In genomic region chr5:1503301-1504243, GRCh38 we compare ENCODE assay signal across 8 cellular contexts. TPM values are rescaled to one million over a fixed set of nuclear protein-coding genes. Genes with fewer than 3 reads are reported as not detected.
DNase-seq lines count a peak whose midpoint lies in the region; ATAC-seq, FAIRE-seq and TF ChIP-seq lines count a peak whose summit lies in the region.

No MANE protein-coding gene starts in this region.

- no peaks in the 10 kb centered on the region for H3K27me3 Mint-ChIP-seq in activated T-cell treated with anti-CD3 and anti-CD28 coated beads, Interleukin-2, amount 50 U/mL, for 4 hours (ENCODE audit: low read depth)
- H3K27me3 Mint-ChIP-seq in MCF 10A (ENCODE audit: insufficient read depth, unreplicated experiment): no peaks in the 10 kb centered on the region

- H3K27me3 ChIP-seq in endothelial cell of umbilical vein (ENCODE audit: control insufficient read depth in 2 of 2, insufficient read depth in 2 of 2, low read length in 2 of 2): no peaks in the 10 kb centered on the region
- H3K27me3 ChIP-seq in spleen (replicated peaks in 1 of 7): no peaks in the 10 kb centered on the region

- peak overlapping the region; percentile 66 for H3K4me3 Mint-ChIP-seq in activated T-cell treated with anti-CD3 and anti-CD28 coated beads, Interleukin-2, amount 50 U/mL, for 4 hours
- H3K4me3 Mint-ChIP-seq in MCF 10A (ENCODE audit: unreplicated experiment): no peak overlapping the region

- H3K4me2 ChIP-seq in endothelial cell of umbilical vein (ENCODE audit: insufficient read depth, low read length): no peak overlapping the region

- intact Hi-C loops in endothelial cell of umbilical vein (cut with micrococcal nuclease): no loop called here
- intact Hi-C loops in spleen (cut with DNase I; ENCODE audit: low total_unique reads): no loop called here
- intact Hi-C loops in MCF 10A (cut with micrococcal nuclease): no loop called here

- 9 to 18% (median 13%) methylated on average over 20 of the region's 20 CpGs for WGBS in spleen, 5 donors

- no peak overlapping the region for H2AFZ ChIP-seq in endothelial cell of umbilical vein (ENCODE audit: low read depth, low read length)

- CTCF ChIA-PET in endothelial cell of umbilical vein (lab: Charles Lee): interaction anchor here (1.1 to 2.2 kb wide), 6 partner anchors 12 to 141 kb away, joined by 3 to 7 read pairs (median 3); no protein-coding TSS in a partner anchor
- CTCF ChIA-PET in MCF 10A (lab: Yijun Ruan, JAX): interaction anchor here (0.8 to 1.2 kb wide), 2 partner anchors 35 to 336 kb away, joined by 3 to 5 read pairs; no protein-coding TSS in a partner anchor

- DNase-seq in activated T-cell treated with anti-CD3 and anti-CD28 coated beads, Interleukin-2, amount 50 U/mL, for 4 hours: no peak
- DNase-seq in activated T-cell treated with anti-CD3 and anti-CD28 coated beads for 4 hours (no peak), Kasumi-1 (lab: John Stamatoyannopoulos, UW) (peak; percentile 83 to 84), endothelial cell of umbilical vein (ENCODE audit: low read depth, low spot score) (peak; percentile 24), spleen (peak; percentile 95), MCF 10A (ENCODE audit: unreplicated experiment) (no peak), NCI-H187 treated with DMSO at 0.1 percent for 48 hours (lab: John Stamatoyannopoulos, UW) (no peak)
- no peak for DNase-seq in stimulated activated CD4-positive, alpha-beta T cell treated with anti-CD3 and anti-CD28 coated beads, Interleukin-15, amount 100 ng/mL, for 24 hours

- dilution Hi-C loops in endothelial cell of umbilical vein (cut with MboI; ENCODE audit: extremely low pct_ligation_motif_present, low sequenced_read_pairs): no loop called here

- no TSS peak for BruUV-seq in endothelial cell of umbilical vein (replicated peaks; lab: Mats Ljungman, UMichigan)
- BruUV-seq in MCF 10A (replicated peaks; lab: Mats Ljungman, UMichigan): no TSS peak

- H3K9me3 Mint-ChIP-seq in activated T-cell treated with anti-CD3 and anti-CD28 coated beads, Interleukin-2, amount 50 U/mL, for 4 hours: no peaks in the 10 kb centered on the region
- H3K9me3 Mint-ChIP-seq in MCF 10A (ENCODE audit: unreplicated experiment): no peaks in the 10 kb centered on the region

- H4K20me1 ChIP-seq in endothelial cell of umbilical vein (replicated peaks; ENCODE audit: control insufficient read depth, extremely low read depth, insufficient read depth, low read length): peaks cover 2% of the 10 kb centered on the region

- no peak overlapping the region for H3K9ac ChIP-seq in endothelial cell of umbilical vein (replicated peaks; ENCODE audit: extremely low read depth, insufficient read depth, low read length)

- peak; percentile 54 for FAIRE-seq in endothelial cell of umbilical vein (lab: Jason Lieb, UNC)

- H3K36me3 ChIP-seq in endothelial cell of umbilical vein (ENCODE audit: control insufficient read depth in 2 of 2, extremely low read depth in 1 of 2, insufficient read depth in 2 of 2, low read length in 2 of 2) (peaks cover 0 to 8% of the 10 kb centered on the region in 2 experiments), spleen (peaks cover 0 to 54% (median 5%) of the 10 kb centered on the region in 6 donors)

- no peaks in the 10 kb centered on the region for H3K9me3 ChIP-seq in endothelial cell of umbilical vein (replicated peaks; ENCODE audit: control insufficient read depth, insufficient read depth, low read length)
- H3K9me3 ChIP-seq in spleen: no peaks in the 10 kb centered on the region

- H3K4me3 ChIP-seq in endothelial cell of umbilical vein (replicated peaks in 1 of 3; ENCODE audit: insufficient read depth in 1 of 3, low read depth in 1 of 3, low read length in 3 of 3) (no peak overlapping the region), spleen (peak overlapping the region in 4 of 8 donors; percentile 1 to 57 (median 8))

- no peak for TF ChIP-seq POLR2A in endothelial cell of umbilical vein (IDR thresholded peaks at IDR 0.05; ENCODE audit: low read depth, low read length)
- TF ChIP-seq POLR2A in spleen (IDR thresholded peaks at IDR 0.05): no peak

- no peaks in the 10 kb centered on the region for H3K4me1 ChIP-seq in endothelial cell of umbilical vein (ENCODE audit: control insufficient read depth, extremely low read depth, insufficient read depth, low read length)
- H3K4me1 ChIP-seq in spleen: peaks cover 62 to 100% (median 98%) of the 10 kb centered on the region in 6 donors

- no peak for TF ChIP-seq CTCF in endothelial cell of umbilical vein (IDR thresholded peaks at IDR 0.05; ENCODE audit: extremely low read depth in 1 of 2, insufficient read depth in 1 of 2, low read depth in 1 of 2, low read length in 2 of 2)
- peak in 5 of 11 experiments; percentile 5 to 27 (median 23) for TF ChIP-seq CTCF in spleen (IDR thresholded peaks at IDR 0.05 in 8 of 11, conservative IDR thresholded peaks at IDR 0.05 in 3 of 11)
- no peak for TF ChIP-seq CTCF in MCF 10A (IDR thresholded peaks at IDR 0.05; ENCODE audit: unreplicated experiment)

- no peak overlapping the region for H3K27ac Mint-ChIP-seq in MCF 10A (ENCODE audit: low read depth, unreplicated experiment)

- H3K9me1 ChIP-seq in endothelial cell of umbilical vein (replicated peaks; ENCODE audit: control insufficient read depth, extremely low read depth, insufficient read depth, low read length): no peaks in the 10 kb centered on the region

- peaks cover 84% of the 10 kb centered on the region for H3K79me2 ChIP-seq in endothelial cell of umbilical vein (ENCODE audit: control insufficient read depth, insufficient read depth, low read length)

- POLR2A ChIA-PET in endothelial cell of umbilical vein (lab: Charles Lee): no interaction called here
- POLR2A ChIA-PET in MCF 10A (lab: Yijun Ruan, JAX): no interaction called here

- peak; percentile 20 to 26 for ATAC-seq in activated T-cell treated with anti-CD3 and anti-CD28 coated beads, Interleukin-2, amount 50 U/mL, for 4 hours

- peaks cover 40% of the 10 kb centered on the region for H3K4me1 Mint-ChIP-seq in activated T-cell treated with anti-CD3 and anti-CD28 coated beads, Interleukin-2, amount 50 U/mL, for 4 hours (ENCODE audit: low read depth)
- no peaks in the 10 kb centered on the region for H3K4me1 Mint-ChIP-seq in MCF 10A (ENCODE audit: insufficient read depth, unreplicated experiment)

- peaks cover 7% of the 10 kb centered on the region for H3K36me3 Mint-ChIP-seq in activated T-cell treated with anti-CD3 and anti-CD28 coated beads, Interleukin-2, amount 50 U/mL, for 4 hours (ENCODE audit: insufficient read depth)
- H3K36me3 Mint-ChIP-seq in MCF 10A (ENCODE audit: insufficient read depth, unreplicated experiment): peaks cover 10% of the 10 kb centered on the region

- H3K27ac ChIP-seq in endothelial cell of umbilical vein (ENCODE audit: insufficient read depth, low read depth, low read length) (no peak overlapping the region), spleen (peak overlapping the region; percentile 82 to 96 (median 88))

TF ChIP-seq in endothelial cell of umbilical vein, 7 proteins besides CTCF, POLR2A, EP300 and RAD21:
- TF ChIP-seq MAX (IDR thresholded peaks at IDR 0.05; ENCODE audit: insufficient read depth, insufficient read length): no peak
- no peak for TF ChIP-seq GATA2 (IDR thresholded peaks at IDR 0.05; ENCODE audit: insufficient read depth, insufficient read length, low read depth, low read length)
- no peak for TF ChIP-seq EZH2 (IDR thresholded peaks at IDR 0.05; ENCODE audit: borderline replicate concordance, low read depth, low read length, severe bottlenecking)
- TF ChIP-seq JUN (IDR thresholded peaks at IDR 0.05; ENCODE audit: borderline replicate concordance, insufficient read depth, insufficient read length, low read depth): no peak
- no peak for TF ChIP-seq POLR2AphosphoS5 (IDR thresholded peaks at IDR 0.05; ENCODE audit: insufficient read depth, low read depth, low read length)
- TF ChIP-seq FOS (IDR thresholded peaks at IDR 0.05; ENCODE audit: borderline replicate concordance, insufficient read depth, low read length): no peak
- no peak for TF ChIP-seq MYC (IDR thresholded peaks at IDR 0.05; ENCODE audit: low read depth, low read length)

RNA-seq across cellular contexts. Expression of gene LPCAT1, which starts 20.2 kb away (rescaled TPM):
- total RNA-seq in activated T-cell treated with anti-CD3 and anti-CD28 coated beads, Interleukin-2, amount 50 U/mL, for 4 hours: 10 to 100 TPM; 60.6 to 76.8 (median 65.7) TPM
- total RNA-seq in endothelial cell of umbilical vein (49.2 and 57.2 TPM in 2 replicates), spleen (100 to 1,000 TPM; 126 to 322 (median 223) TPM), MCF 10A (2022) (17.1 and 22.6 TPM in 2 replicates)
- polyA plus RNA-seq in endothelial cell of umbilical vein (27.7 and 28.9 TPM in 2 replicates), spleen (100 to 1,000 TPM in 1 of 3 donors, 10 to 100 TPM in 2; 52.2 to 123 (median 94.8) TPM)
- polyA plus RNA-seq in endothelial cell of umbilical vein (2011; cell fraction: cytosol; rRNA removed): 22.7 and 30.8 TPM in 2 replicates
- polyA plus RNA-seq in endothelial cell of umbilical vein (2011; cell fraction: nucleus; rRNA removed): 40.7 and 46.4 TPM in 2 replicates
- 27.3 and 29.3 TPM in 2 replicates for polyA plus RNA-seq in endothelial cell of umbilical vein (2012)
- polyA minus RNA-seq in endothelial cell of umbilical vein: 25.0 and 27.0 TPM in 2 replicates
- 80.1 TPM for polyA minus RNA-seq in endothelial cell of umbilical vein (2011; cell fraction: cytosol; rRNA and poly(A)+ RNA removed)
- polyA minus RNA-seq in endothelial cell of umbilical vein (2011; cell fraction: nucleus; rRNA and poly(A)+ RNA removed): 14.7 and 15.2 TPM in 2 replicates

RNA-seq across cellular contexts. Expression of gene SLC6A3, which starts 58.3 kb away (rescaled TPM):
- not detected for total RNA-seq in activated T-cell treated with anti-CD3 and anti-CD28 coated beads, Interleukin-2, amount 50 U/mL, for 4 hours
- not detected in 2 replicates for total RNA-seq in endothelial cell of umbilical vein
- not detected in 2 replicates for polyA plus RNA-seq in endothelial cell of umbilical vein
- polyA plus RNA-seq in endothelial cell of umbilical vein (2011; cell fraction: cytosol; rRNA removed): not detected in 2 replicates
- not detected in 2 replicates for polyA plus RNA-seq in endothelial cell of umbilical vein (2011; cell fraction: nucleus; rRNA removed)
- polyA plus RNA-seq in endothelial cell of umbilical vein (2012): not detected in 2 replicates
- polyA minus RNA-seq in endothelial cell of umbilical vein: not detected in 2 replicates
- polyA minus RNA-seq in endothelial cell of umbilical vein (2011; cell fraction: cytosol; rRNA and poly(A)+ RNA removed): not detected
- polyA minus RNA-seq in endothelial cell of umbilical vein (2011; cell fraction: nucleus; rRNA and poly(A)+ RNA removed): not detected in 2 replicates
- under 1 TPM in 3 of 7 donors, not detected in 4; 0.09 to 0.27 (median 0.18) TPM for total RNA-seq in spleen
- under 1 TPM; 0.02 to 0.06 (median 0.03) TPM for polyA plus RNA-seq in spleen
- total RNA-seq in MCF 10A (2022): not detected in 2 replicates

Comparison
In these comparisons a context has a peak if more than half of its experiments do, and no peak if none do; other contexts are left out.
1. DNase-seq: peak in Kasumi-1 (2 of 2), endothelial cell of umbilical vein (single experiment) and spleen (single experiment); none in activated T-cell treated with anti-CD3 and anti-CD28 coated beads, Interleukin-2, amount 50 U/mL, for 4 hours (single experiment), activated T-cell treated with anti-CD3 and anti-CD28 coated beads for 4 hours (single experiment), stimulated activated CD4-positive, alpha-beta T cell treated with anti-CD3 and anti-CD28 coated beads, Interleukin-15, amount 100 ng/mL, for 24 hours (single experiment), MCF 10A (single experiment) and NCI-H187 treated with DMSO at 0.1 percent for 48 hours (single experiment).